ENCODE assay signal across 8 cellular contexts in genomic region chr7:148884049-148884298, GRCh38. TPM values are rescaled to one million over a fixed set of nuclear protein-coding genes. Genes with fewer than 3 reads are reported as not detected.
DNase-seq lines count a peak whose midpoint lies in the region; ATAC-seq and TF ChIP-seq lines count a peak whose summit lies in the region.

Gene EZH2 (minus strand): TSS chr7:148884291. CDS start chr7:148847298, 36,993 bp downstream.

- intact Hi-C loops in activated B cell treated with CpG ODN at 0.5 μM for 24 hours (cut with micrococcal nuclease) (loop anchor here (1.0 to 10.0 kb wide), 12 partner anchors 15 to 401 kb away; partner anchors contain the start of genes CUL1, PDIA4, ZNF398 and ZNF786), right cardiac atrium (cut with DNase I) (loop anchor here in 1 of 4 donors (10.0 kb wide), 1 partner anchor 81 kb away; no protein-coding TSS in a partner anchor)

- peak within 1 kb of the TSS; percentile 97 for H3K4me3 ChIP-seq in right cardiac atrium (ENCODE audit: low read length)

- 0% methylated on average over 50 of the region's 50 CpGs for WGBS in right cardiac atrium

- H3K9me3 ChIP-seq in right cardiac atrium (ENCODE audit: control insufficient read depth, low read length), result no peaks in the 10 kb centered on the region

- H3K4me3 Mint-ChIP-seq in activated B cell treated with CpG ODN at 0.5 μM for 24 hours, result peak within 1 kb of the TSS; percentile 87
- peak within 1 kb of the TSS; percentile 90 to 91 for H3K4me3 Mint-ChIP-seq in stimulated activated naive B cell treated with anti-CD40 and anti-IgM and Interleukin-4, amounts not matched to agents 10 μg/mL and 1 μg/mL and 100 μg/mL, for 72 hours

- no peaks in the 10 kb centered on the region for H3K27me3 Mint-ChIP-seq in activated B cell treated with CpG ODN at 0.5 μM for 24 hours
- no peaks in the 10 kb centered on the region for H3K27me3 Mint-ChIP-seq in stimulated activated naive B cell treated with anti-CD40 and anti-IgM and Interleukin-4, amounts not matched to agents 10 μg/mL and 1 μg/mL and 100 μg/mL, for 72 hours

- peak; percentile 11 for ATAC-seq in GM18519 (IDR thresholded peaks at IDR 0.05; ENCODE audit: low FRiP score, unreplicated experiment)
- ATAC-seq in HG02885 (IDR thresholded peaks at IDR 0.05; ENCODE audit: poor library complexity, unreplicated experiment), result peak; percentile 32
- ATAC-seq in activated B cell treated with CpG ODN at 0.5 μM for 24 hours (ENCODE audit: low read depth), result peak; percentile 26
- ATAC-seq in right cardiac atrium, result no peak
- ATAC-seq in stimulated activated naive B cell treated with anti-CD40 and anti-IgM and Interleukin-4, amounts not matched to agents 10 μg/mL and 1 μg/mL and 100 μg/mL, for 72 hours (replicated peaks), result peak; percentile 40

- no peak for TF ChIP-seq CTCF in activated B cell treated with CpG ODN at 0.5 μM for 24 hours (IDR thresholded peaks at IDR 0.05)

- peak within 1 kb of the TSS; percentile 82 for H3K27ac Mint-ChIP-seq in activated B cell treated with CpG ODN at 0.5 μM for 24 hours
- H3K27ac Mint-ChIP-seq in stimulated activated naive B cell treated with anti-CD40 and anti-IgM and Interleukin-4, amounts not matched to agents 10 μg/mL and 1 μg/mL and 100 μg/mL, for 72 hours, result peak within 1 kb of the TSS; percentile 97

- POLR2A ChIA-PET in activated B cell treated with CpG ODN at 0.5 μM for 24 hours (lab: Charles Lee), result interaction anchor here (1.0 to 3.4 kb wide), 6 partner anchors 10 to 185 kb away, joined by 3 to 38 read pairs (median 8); partner anchors contain the start of gene CUL1

- H3K9me3 Mint-ChIP-seq in activated B cell treated with CpG ODN at 0.5 μM for 24 hours, result no peaks in the 10 kb centered on the region
- no peaks in the 10 kb centered on the region for H3K9me3 Mint-ChIP-seq in stimulated activated naive B cell treated with anti-CD40 and anti-IgM and Interleukin-4, amounts not matched to agents 10 μg/mL and 1 μg/mL and 100 μg/mL, for 72 hours

- CTCF ChIA-PET in activated B cell treated with CpG ODN at 0.5 μM for 24 hours (lab: Charles Lee), result interaction anchor here (1.6 kb wide), 1 partner anchor 27 kb away, joined by 9 read pairs; no protein-coding TSS in a partner anchor

- H3K36me3 Mint-ChIP-seq in activated B cell treated with CpG ODN at 0.5 μM for 24 hours (ENCODE audit: low read depth), result peaks cover 3% of the 10 kb centered on the region
- H3K36me3 Mint-ChIP-seq in stimulated activated naive B cell treated with anti-CD40 and anti-IgM and Interleukin-4, amounts not matched to agents 10 μg/mL and 1 μg/mL and 100 μg/mL, for 72 hours, result peaks cover 8 to 24% of the 10 kb centered on the region in 2 donors

- H3K4me1 ChIP-seq in right cardiac atrium (ENCODE audit: control insufficient read depth, insufficient read depth, low read length), result no peaks in the 10 kb centered on the region

- DNase-seq in activated B cell treated with CpG ODN at 0.5 μM for 24 hours (no peak), right cardiac atrium (no peak), GM19240 (ENCODE audit: insufficient read length, low spot score) (no peak), NCI-H345 treated with DMSO at 0.1 percent for 48 hours (lab: John Stamatoyannopoulos, UW; ENCODE audit: unreplicated experiment) (no peak)
- DNase-seq in stimulated activated naive B cell treated with anti-CD40 and anti-IgM and Interleukin-4, amounts not matched to agents 10 μg/mL and 1 μg/mL and 100 μg/mL, for 72 hours, result no peak
- no peak for DNase-seq in stimulated activated CD4-positive, alpha-beta T cell treated with anti-CD3 and anti-CD28 coated beads, Interleukin-15, amount 100 ng/mL, for 24 hours

- no peaks in the 10 kb centered on the region for H3K27me3 ChIP-seq in right cardiac atrium (ENCODE audit: control insufficient read depth, insufficient read depth)

- peaks cover 26% of the 10 kb centered on the region for H3K4me1 Mint-ChIP-seq in activated B cell treated with CpG ODN at 0.5 μM for 24 hours
- H3K4me1 Mint-ChIP-seq in stimulated activated naive B cell treated with anti-CD40 and anti-IgM and Interleukin-4, amounts not matched to agents 10 μg/mL and 1 μg/mL and 100 μg/mL, for 72 hours, result peaks cover 8 to 17% of the 10 kb centered on the region in 2 donors

- peak within 1 kb of the TSS; percentile 98 for H3K27ac ChIP-seq in right cardiac atrium (ENCODE audit: low read length)

RNA-seq across cellular contexts. Expression of gene EZH2, which starts in this region (rescaled TPM):
- total RNA-seq in activated B cell treated with CpG ODN at 0.5 μM for 24 hours, result 17.6 and 19.6 TPM in 2 replicates
- total RNA-seq in right cardiac atrium, result 1 to 10 TPM; 1.2 to 1.7 (median 1.2) TPM
- 0.68 TPM for polyA plus RNA-seq in right cardiac atrium

Comparison
In these comparisons a context has a peak if more than half of its experiments do, and no peak if none do; other contexts are left out.
1. ATAC-seq: peak in GM18519 (single experiment), HG02885 (single experiment), activated B cell treated with CpG ODN at 0.5 μM for 24 hours (single experiment) and stimulated activated naive B cell treated with anti-CD40 and anti-IgM and Interleukin-4, amounts not matched to agents 10 μg/mL and 1 μg/mL and 100 μg/mL, for 72 hours (2 of 2); none in right cardiac atrium (0 of 2).